15 cellular contexts compared by ENCODE assay signal in the genomic region with DNA sequence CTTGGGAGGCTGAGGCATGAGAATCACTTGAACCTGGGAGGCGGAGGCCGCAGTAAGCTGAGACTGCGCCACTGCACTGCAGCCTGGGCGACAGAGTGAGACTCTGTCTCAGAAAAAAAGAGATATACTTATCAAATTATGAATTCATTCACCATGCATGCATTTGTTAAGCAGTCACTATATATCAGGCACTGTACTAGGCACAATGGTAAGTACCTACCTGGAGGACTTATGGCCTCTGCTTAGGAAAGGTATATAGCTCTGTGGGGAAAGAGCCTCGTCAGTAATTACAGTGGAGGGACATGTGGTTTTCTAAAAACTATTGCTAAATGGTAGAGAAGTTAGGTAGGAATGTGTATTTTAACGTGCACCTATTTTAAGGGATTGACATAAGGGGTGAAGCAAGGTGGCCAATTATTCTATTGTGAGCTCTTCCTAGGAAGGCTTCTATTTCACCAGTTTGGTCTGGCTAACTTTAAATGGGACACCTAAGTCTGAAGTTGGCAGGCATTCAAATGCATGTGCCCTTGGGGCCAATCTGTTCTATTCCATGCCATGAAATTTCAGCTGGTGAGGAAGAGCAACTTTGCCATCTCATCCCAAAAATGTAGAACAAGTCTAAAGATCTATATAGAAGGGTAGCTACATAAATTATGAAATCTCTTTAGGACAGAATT.
"Had no signal": no experiment of that assay in that cellular context is flagged by ENCODE, and none has a peak within 500 bp of the region (broad histone marks: within the 10 kb centered on the region; RNA-seq: fewer than 3 reads in every experiment).

No MANE protein-coding gene starts in this region.

- DNase-seq: activated CD4-positive, alpha-beta memory T cell treated with anti-CD3 and anti-CD28 coated beads for 36 hours; activated CD4-positive, alpha-beta T cell treated with anti-CD3 and anti-CD28 coated beads for 1 hour; activated effector memory CD4-positive, alpha-beta T cell treated with anti-CD3 and anti-CD28 coated beads, Interleukin-2, amount 50 U/mL, for 16 hours; activated T-cell treated with anti-CD3 and anti-CD28 coated beads, Interleukin-2, amount 50 U/mL, for 4 hours; brain microvascular endothelial cell; endodermal cell; lower lobe of right lung; midbrain; naive B cell; sigmoid colon; stimulated activated CD4-positive, alpha-beta T cell treated with anti-CD3 and anti-CD28 coated beads, Interleukin-12 subunit alpha, Interleukin-12 subunit beta, amount 100 ng/mL, for 4 hours; stimulated activated naive CD4-positive, alpha-beta T cell treated with Interleukin-2 at 50 U/mL for 16 hours; T1000; trophoblast cell had no signal

- H3K4me3 ChIP-seq: lower lobe of right lung, sigmoid colon had no signal

- H3K27me3 ChIP-seq: brain microvascular endothelial cell, sigmoid colon had no signal

- ATAC-seq: activated naive CD4-positive, alpha-beta T cell treated with anti-CD3 and anti-CD28 coated beads, Interleukin-2, amount 50 U/mL, for 72 hours; activated T-cell treated with anti-CD3 and anti-CD28 coated beads, Interleukin-2, amount 50 U/mL, for 4 hours; lower lobe of right lung had no signal

- H3K9me3 ChIP-seq: lower lobe of right lung, sigmoid colon had no signal

- H3K27ac ChIP-seq: brain microvascular endothelial cell, lower lobe of right lung, sigmoid colon had no signal

- H3K36me3 ChIP-seq: brain microvascular endothelial cell had no signal

- H3K4me1 ChIP-seq: lower lobe of right lung had no signal
